In genomic region chr9:101737705-101738565, GRCh38 we compare ENCODE assay signal across 8 cellular contexts. TPM values are rescaled to one million over a fixed set of nuclear protein-coding genes. Genes with fewer than 3 reads are reported as not detected.
A peak's percentile ranks its signal among the peaks of the same experiment; 100 is the strongest.
DNase-seq lines count a peak whose midpoint lies in the region; ATAC-seq and TF ChIP-seq lines count a peak whose summit lies in the region.

No MANE protein-coding gene starts in this region.

- H3K9me3 ChIP-seq in iPS-18c (ENCODE audit: control insufficient read depth, insufficient read depth, low read length) (no peaks in the 10 kb centered on the region), spleen (no peaks in the 10 kb centered on the region)

- peaks cover 0 to 21% (median 13%) of the 10 kb centered on the region in 6 donors for H3K4me1 ChIP-seq in spleen

- in situ Hi-C loops in GM13977 (cut with MboI; ENCODE audit: low pct_unique_long_range_greater_than_20kb, low sequenced_read_pairs, unreplicated experiment) = no loop called here

- peaks cover 0 to 69% (median 45%) of the 10 kb centered on the region in 7 donors for H3K27me3 ChIP-seq in spleen (replicated peaks in 1 of 7)

- peak in 2 of 3 experiments; percentile 84 to 85 for DNase-seq in NCI-H1417 (lab: John Stamatoyannopoulos, UW)
- no peak for DNase-seq in NCI-H1417 treated with DMSO at 0.1 percent for 48 hours (lab: John Stamatoyannopoulos, UW)
- DNase-seq in SK-N-DZ (ENCODE audit: low spot score) = peak; percentile 37
- DNase-seq in spleen = peak; percentile 73
- DNase-seq in LoVo (ENCODE audit: low spot score) = no peak
- no peak for DNase-seq in GM13977 (ENCODE audit: low spot score)

- H3K27ac ChIP-seq in spleen = no peak overlapping the region

- H3K4me3 ChIP-seq in iPS-18c (ENCODE audit: insufficient read depth, low read depth, low read length) (peak overlapping the region; percentile 58), spleen (peak overlapping the region in 7 of 8 donors; percentile 25 to 62 (median 32))

- H3K36me3 ChIP-seq in spleen = no peaks in the 10 kb centered on the region

- no peak for ATAC-seq in HG03039 (IDR thresholded peaks at IDR 0.05; ENCODE audit: unreplicated experiment)

- WGBS in spleen, 5 donors = 4 to 11% (median 4%) methylated on average over 60 to 78 of the region's 78 CpGs

- no peak for TF ChIP-seq POLR2A in spleen (IDR thresholded peaks at IDR 0.05)

- intact Hi-C loops in spleen (cut with DNase I; ENCODE audit: low total_unique reads) = no loop called here

- TF ChIP-seq CTCF in spleen (IDR thresholded peaks at IDR 0.05 in 8 of 11, conservative IDR thresholded peaks at IDR 0.05 in 3 of 11) (no peak), GM13977 (IDR thresholded peaks at IDR 0.05; ENCODE audit: extremely low read depth, insufficient read depth, missing control alignments) (no peak)

RNA-seq across cellular contexts. Expression of gene GRIN3A, which starts 0.5 kb away (rescaled TPM):
- polyA plus RNA-seq in SK-N-DZ (2014; cell fraction: cytosol; rRNA removed) = 0.02 and 0.10 TPM in 2 replicates
- polyA plus RNA-seq in SK-N-DZ (2014; cell fraction: nucleus; rRNA removed) = 0.07 TPM in 1 of 2 replicates, not detected in the other
- total RNA-seq in spleen = 1 to 10 TPM in 2 of 7 donors, under 1 TPM in 5; 0.68 to 1.6 (median 0.79) TPM
- under 1 TPM; 0.07 to 0.19 (median 0.11) TPM for polyA plus RNA-seq in spleen

Comparison
In these comparisons a context has a peak if more than half of its experiments do, and no peak if none do; other contexts are left out.
1. DNase-seq: peak in NCI-H1417 (2 of 3), SK-N-DZ (single experiment) and spleen (single experiment); none in NCI-H1417 treated with DMSO at 0.1 percent for 48 hours (single experiment), LoVo (single experiment) and GM13977 (single experiment).